In genomic region chr11:19577391-19577831, GRCh38 we compare ENCODE assay signal across 13 cellular contexts.
DNase-seq lines count a peak whose midpoint lies in the region; ATAC-seq and TF ChIP-seq lines count a peak whose summit lies in the region.
"Had no signal": no experiment of that assay in that cellular context is flagged by ENCODE, and none has a peak within 500 bp of the region (broad histone marks: within the 10 kb centered on the region; RNA-seq: fewer than 3 reads in every experiment).

No MANE protein-coding gene starts in this region.

- no peak for DNase-seq in GM23338 (ENCODE audit: low spot score)
- DNase-seq in cerebellum (ENCODE audit: low spot score) = peak; percentile 72
- peak; percentile 18 for DNase-seq in left kidney (ENCODE audit: low read depth, low spot score)
- DNase-seq in T1000 (lab: John Stamatoyannopoulos, UW) = no peak
- no peak for DNase-seq in medulla oblongata (ENCODE audit: extremely low spot score)
- DNase-seq in SW 1271 (lab: John Stamatoyannopoulos, UW) = no peak
- DNase-seq: activated CD8-positive, alpha-beta memory T cell treated with anti-CD3 and anti-CD28 coated beads, Interleukin-2, amount 50 U/mL, for 4 hours; CD8-positive, alpha-beta T cell; stimulated activated naive CD4-positive, alpha-beta T cell had no signal

- no peaks in the 10 kb centered on the region for H3K36me3 Mint-ChIP-seq in GM23338 (ENCODE audit: low read depth)
- H3K36me3 Mint-ChIP-seq: CD8-positive, alpha-beta T cell had no signal

- no peaks in the 10 kb centered on the region for H3K9me2 ChIP-seq in GM23338 (ENCODE audit: insufficient read depth)

- H3K9me3 Mint-ChIP-seq in GM23338 = no peaks in the 10 kb centered on the region
- H3K9me3 Mint-ChIP-seq: CD8-positive, alpha-beta T cell; T-helper 1 cell treated with Interleukin-12 subunit alpha and Interleukin-12 subunit beta and Interleukin-4 antibody, amounts not matched to agents 30 μg/mL and 1 μg/mL, for 36 hours had no signal

- peaks cover 2% of the 10 kb centered on the region for H3K27me3 Mint-ChIP-seq in GM23338 (ENCODE audit: insufficient read depth, low read depth, poor library complexity)

- H3K27me3 ChIP-seq in GM23338 (ENCODE audit: insufficient read depth) = no peaks in the 10 kb centered on the region

- H3K79me2 ChIP-seq in GM23338 (replicated peaks; ENCODE audit: insufficient read depth) = no peaks in the 10 kb centered on the region

- no peak overlapping the region for H3K4me2 ChIP-seq in GM23338
- H3K4me2 ChIP-seq: KMS-11 had no signal

- no peak overlapping the region for H3K27ac Mint-ChIP-seq in GM23338
- H3K27ac Mint-ChIP-seq: CD8-positive, alpha-beta T cell; T-helper 1 cell treated with Interleukin-12 subunit alpha and Interleukin-12 subunit beta and Interleukin-4 antibody, amounts not matched to agents 30 μg/mL and 1 μg/mL, for 36 hours had no signal

- no peaks in the 10 kb centered on the region for H3K4me1 ChIP-seq in GM23338 (ENCODE audit: insufficient read depth)

- peaks cover 8% of the 10 kb centered on the region; the same call in 2 of the 3 replicates for H3K4me1 Mint-ChIP-seq in GM23338

- H3K27ac ChIP-seq in GM23338 (ENCODE audit: low read depth) = no peak overlapping the region
- peak overlapping the region in 17 of 21 experiments; percentile 2 to 85 (median 64) for H3K27ac ChIP-seq in skin epidermis
- H3K27ac ChIP-seq: KMS-11 had no signal

- no peak overlapping the region for H3K4me3 Mint-ChIP-seq in GM23338
- H3K4me3 Mint-ChIP-seq: CD8-positive, alpha-beta T cell; T-helper 1 cell treated with Interleukin-12 subunit alpha and Interleukin-12 subunit beta and Interleukin-4 antibody, amounts not matched to agents 30 μg/mL and 1 μg/mL, for 36 hours had no signal

- H2AFZ ChIP-seq in GM23338 = peak overlapping the region; percentile 99

- no peak for TF ChIP-seq CTCF in GM23338 (conservative IDR thresholded peaks at IDR 0.05; ENCODE audit: low read depth in 2 of 2)

- H4K20me1 ChIP-seq in GM23338 (replicated peaks; ENCODE audit: insufficient read depth) = no peaks in the 10 kb centered on the region

- H3F3A ChIP-seq in GM23338 (replicated peaks; ENCODE audit: low read depth) = no peaks in the 10 kb centered on the region

- H3K36me3 ChIP-seq in GM23338 (ENCODE audit: insufficient read depth) = no peaks in the 10 kb centered on the region

- H3K4me3 ChIP-seq in GM23338 = no peak overlapping the region
- H3K4me3 ChIP-seq in skin epidermis = no peak overlapping the region

- ATAC-seq in GM23338 (peak; percentile 50), GM21786 (IDR thresholded peaks at IDR 0.05; ENCODE audit: unreplicated experiment) (no peak)
- ATAC-seq: CD8-positive, alpha-beta T cell had no signal

TF ChIP-seq in GM23338, 12 proteins besides CTCF, POLR2A, EP300 and RAD21 (continues in another document):
- TF ChIP-seq EZH2 (IDR thresholded peaks at IDR 0.05; ENCODE audit: low read depth, unreplicated experiment) (no peak), ZNF331 (CRISPR knock-in tag; IDR thresholded peaks at IDR 0.05; ENCODE audit: low read depth) (no peak), EZH2phosphoT487 (IDR thresholded peaks at IDR 0.05; ENCODE audit: unreplicated experiment) (no peak), STAT1 (IDR thresholded peaks at IDR 0.05; ENCODE audit: unreplicated experiment) (no peak), NANOG (IDR thresholded peaks at IDR 0.05; ENCODE audit: borderline replicate concordance) (no peak), ZNF462 (CRISPR knock-in tag; IDR thresholded peaks at IDR 0.05) (no peak), ETS1 (IDR thresholded peaks at IDR 0.05) (no peak), POLR2AphosphoS5 (IDR thresholded peaks at IDR 0.05; ENCODE audit: low read depth) (no peak), ZNF114 (CRISPR knock-in tag; IDR thresholded peaks at IDR 0.05) (no peak)

Comparison
In these comparisons a context has a peak if more than half of its experiments do, and no peak if none do; other contexts are left out.
1. DNase-seq: peak in cerebellum (single experiment) and left kidney (single experiment); none in GM23338 (single experiment), T1000 (single experiment), medulla oblongata (single experiment) and SW 1271 (0 of 2).